ENCODE assay signal across 11 cellular contexts in genomic region chr9:18591261-18591660, GRCh38.
"Had no signal": no experiment of that assay in that cellular context is flagged by ENCODE, and none has a peak within 500 bp of the region (broad histone marks: within the 10 kb centered on the region; RNA-seq: fewer than 3 reads in every experiment).

No MANE protein-coding gene starts in this region.

- DNase-seq: H9, HCEC 1CT, HFFc6, IMR-90, Karpas-422, KBM-7 had no signal

- H3K4me3 ChIP-seq: GM23338 had no signal

- H2AFZ ChIP-seq: GM23338 had no signal

- H3K27ac ChIP-seq: KMS-11 had no signal

- H3K9ac ChIP-seq: KMS-11 had no signal

- ATAC-seq: GM23338 had no signal

- FAIRE-seq: H1, H54, HTR-8/SVneo had no signal

- H3K4me2 ChIP-seq: GM23338, KMS-11 had no signal
